Comparison of ENCODE assay signal across 1 cellular context in genomic region chr2:20178404-20179178, GRCh38.
TF ChIP-seq lines count a peak whose summit lies in the region.

No MANE protein-coding gene starts in this region.

TF ChIP-seq in A549, 52 proteins besides CTCF, POLR2A, EP300 and RAD21:
- TF ChIP-seq RFX5 (IDR thresholded peaks at IDR 0.05) (no peak), GATA3 (IDR thresholded peaks at IDR 0.05; ENCODE audit: borderline replicate concordance) (no peak), PHF8 (IDR thresholded peaks at IDR 0.05; ENCODE audit: borderline replicate concordance, low read depth) (no peak), FOSB (CRISPR knock-in tag; IDR thresholded peaks at IDR 0.05) (no peak), ZSCAN20 (CRISPR knock-in tag; IDR thresholded peaks at IDR 0.05) (no peak)
